Comparison of ENCODE assay signal across 19 cellular contexts in the genomic region with DNA sequence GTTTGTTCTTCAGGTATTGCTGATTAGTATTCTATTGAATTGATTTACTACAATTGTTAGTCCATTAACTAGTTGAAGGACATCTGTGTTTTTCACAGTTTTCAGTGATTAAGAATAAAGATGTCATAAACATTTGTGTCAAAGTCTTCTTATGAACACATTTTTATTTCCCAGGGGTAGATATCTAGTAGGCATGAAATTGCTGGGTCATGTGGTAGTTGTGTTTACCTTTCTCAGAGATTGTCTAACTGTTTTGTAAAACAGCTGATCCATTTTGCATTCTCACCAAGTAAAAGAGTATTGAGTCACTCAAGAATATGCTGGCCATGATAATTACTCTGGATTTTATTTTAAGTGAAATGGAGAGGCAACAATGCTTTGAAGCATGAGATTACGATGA.
DNase-seq lines count a peak whose midpoint lies in the region; FAIRE-seq lines count a peak whose summit lies in the region.
"Had no signal": no experiment of that assay in that cellular context is flagged by ENCODE, and none has a peak within 500 bp of the region (broad histone marks: within the 10 kb centered on the region; RNA-seq: fewer than 3 reads in every experiment).

No MANE protein-coding gene starts in this region.

- in situ Hi-C loops in KBM-7 (cut with MboI; ENCODE audit: low pct_unique_long_range_greater_than_20kb, low sequenced_read_pairs), result no loop called here

- peak; percentile 0 for DNase-seq in NCI-H1436 (lab: John Stamatoyannopoulos, UW)
- no peak for DNase-seq in NCI-H1436 treated with DMSO at 0.1 percent for 48 hours (lab: John Stamatoyannopoulos, UW)
- DNase-seq in NCI-H748 (lab: John Stamatoyannopoulos, UW; ENCODE audit: unreplicated experiment), result peak; percentile 17
- DNase-seq in NCI-H748 treated with DMSO at 0.1 percent for 48 hours (lab: John Stamatoyannopoulos, UW), result no peak
- DNase-seq in KBM-7, result no peak
- DNase-seq in NCI-H1092 (lab: John Stamatoyannopoulos, UW), result no peak
- no peak for DNase-seq in activated CD8-positive, alpha-beta memory T cell treated with anti-CD3 and anti-CD28 coated beads, Interleukin-2, amount 50 U/mL, for 48 hours
- DNase-seq: Caco-2; CD4-positive, CD25-positive, alpha-beta regulatory T cell; CD8-positive, alpha-beta T cell; DMS153; DND-41; GOT3; HCEC 1CT had no signal

- FAIRE-seq in islet of Langerhans (lab: Jason Lieb, UNC), result peak; percentile 79
- FAIRE-seq: A204.1, G401.6, GM12892, H54 had no signal

Comparison
In these comparisons a context has a peak if more than half of its experiments do, and no peak if none do; other contexts are left out.
1. DNase-seq: peak in NCI-H1436 (single experiment) and NCI-H748 (single experiment); none in NCI-H1436 treated with DMSO at 0.1 percent for 48 hours (single experiment), NCI-H748 treated with DMSO at 0.1 percent for 48 hours (single experiment), KBM-7 (single experiment), NCI-H1092 (single experiment) and activated CD8-positive, alpha-beta memory T cell treated with anti-CD3 and anti-CD28 coated beads, Interleukin-2, amount 50 U/mL, for 48 hours (single experiment).